Comparison of ENCODE assay signal across 40 cellular contexts in genomic region chr19:15905026-15905425, GRCh38. TPM values are rescaled to one million over a fixed set of nuclear protein-coding genes. Genes with fewer than 3 reads are reported as not detected.
"Had no signal": no experiment of that assay in that cellular context is flagged by ENCODE, and none has a peak within 500 bp of the region (broad histone marks: within the 10 kb centered on the region; RNA-seq: fewer than 3 reads in every experiment).

No MANE protein-coding gene starts in this region.

- DNase-seq: Karpas-422, Kasumi-1, MG63, MM.1S, MV-4-11, NCI-H1048, NCI-H1092, NCI-H1092 treated with DMSO at 0.1 percent for 48 hours, NCI-H1105, NCI-H1105 treated with DMSO at 0.1 percent for 48 hours, NCI-H1417, NCI-H1417 treated with DMSO at 0.1 percent for 48 hours, NCI-H1436, NCI-H1436 treated with DMSO at 0.1 percent for 48 hours, NCI-H146, NCI-H1694, NCI-H1694 treated with DMSO at 0.1 percent for 48 hours, NCI-H187, NCI-H187 treated with DMSO at 0.1 percent for 48 hours, NCI-H1930, NCI-H2029, NCI-H2029 treated with DMSO at 0.1 percent for 48 hours, NCI-H2081, NCI-H2081 treated with DMSO at 0.1 percent for 48 hours, NCI-H2107, NCI-H2171, NCI-H2171 treated with DMSO at 0.1 percent for 48 hours, NCI-H2227 treated with DMSO at 0.1 percent for 48 hours, NCI-H226, NCI-H345, NCI-H446, NCI-H446 treated with DMSO at 0.1 percent for 48 hours, NCI-H510A, NCI-H510A treated with DMSO at 0.1 percent for 48 hours, NCI-H524, NCI-H524 treated with DMSO at 0.1 percent for 48 hours had no signal

- H3K4me3 ChIP-seq: MG63 had no signal

- H3K36me3 ChIP-seq: MG63 had no signal

RNA-seq across cellular contexts. Expression of gene CYP4F2, which starts 7.2 kb away (rescaled TPM):
- total RNA-seq: LHCN-M2, NCI-H460 had no signal

RNA-seq across cellular contexts. Expression of gene OR10H4, which starts 43.8 kb away (rescaled TPM):
- total RNA-seq: LHCN-M2, M059J, MCF 10A, NCI-H460 had no signal
